ENCODE assay signal across 13 cellular contexts in genomic region chr12:85527192-85527591, GRCh38.
A peak's percentile ranks its signal among the peaks of the same experiment; 100 is the strongest.
DNase-seq lines count a peak whose midpoint lies in the region; ATAC-seq lines count a peak whose summit lies in the region.
"Had no signal": no experiment of that assay in that cellular context is flagged by ENCODE, and none has a peak within 500 bp of the region (broad histone marks: within the 10 kb centered on the region; RNA-seq: fewer than 3 reads in every experiment).

No MANE protein-coding gene starts in this region.

- H3K9me3 ChIP-seq in KOPT-K1 (ENCODE audit: insufficient read depth, low read length, poor library complexity, severe bottlenecking) (peaks cover 3% of the 10 kb centered on the region), Karpas-422 (ENCODE audit: low read length) (peaks cover 7% of the 10 kb centered on the region; the same call in 1 of the 2 replicates)
- H3K9me3 ChIP-seq: heart right ventricle, tibial artery had no signal

- no peaks in the 10 kb centered on the region for H3K27me3 ChIP-seq in Karpas-422 (ENCODE audit: low read length)
- H3K27me3 ChIP-seq: heart right ventricle, tibial artery had no signal

- peak; percentile 53 for ATAC-seq in GM18508 (IDR thresholded peaks at IDR 0.05; ENCODE audit: insufficient read depth, unreplicated experiment)
- peak; percentile 78 for ATAC-seq in GM21367 (IDR thresholded peaks at IDR 0.05; ENCODE audit: unreplicated experiment)
- ATAC-seq in HG02973 (IDR thresholded peaks at IDR 0.05; ENCODE audit: unreplicated experiment) = peak; percentile 75
- ATAC-seq: effector memory CD8-positive, alpha-beta T cell; heart right ventricle had no signal

- no peaks in the 10 kb centered on the region for H3K9me2 ChIP-seq in Karpas-422 (replicated peaks; ENCODE audit: insufficient read depth, low read length)

- no peak for DNase-seq in NCI-H524 treated with DMSO at 0.1 percent for 48 hours (lab: John Stamatoyannopoulos, UW)
- no peak for DNase-seq in C1 segment of cervical spinal cord (lab: John Stamatoyannopoulos, UW)
- no peak for DNase-seq in Karpas-422
- DNase-seq in DMS53 treated with DMSO at 0.1 percent for 48 hours (lab: John Stamatoyannopoulos, UW; ENCODE audit: unreplicated experiment) = no peak
- DNase-seq: amygdala; CD4-positive, alpha-beta T cell; effector memory CD8-positive, alpha-beta T cell; heart right ventricle; tibial artery had no signal

- H4K20me1 ChIP-seq in Karpas-422 (ENCODE audit: insufficient read depth, low read depth, low read length) = no peaks in the 10 kb centered on the region

- no peaks in the 10 kb centered on the region for H3K36me3 ChIP-seq in KOPT-K1 (ENCODE audit: insufficient read depth, low read length)
- H3K36me3 ChIP-seq in Karpas-422 (ENCODE audit: insufficient read depth, low read length) = no peaks in the 10 kb centered on the region
- H3K36me3 ChIP-seq: heart right ventricle, tibial artery had no signal

- no peak overlapping the region for H2AFZ ChIP-seq in Karpas-422 (ENCODE audit: low read length)

- no peak overlapping the region for H3K4me2 ChIP-seq in Karpas-422 (ENCODE audit: low read depth, low read length, poor library complexity, severe bottlenecking)

- H3K9ac ChIP-seq in Karpas-422 (ENCODE audit: low read length) = no peak overlapping the region

- H3K4me3 ChIP-seq in Karpas-422 (ENCODE audit: low read length) = no peak overlapping the region
- H3K4me3 ChIP-seq: heart right ventricle, tibial artery had no signal

- no peaks in the 10 kb centered on the region for H3K79me2 ChIP-seq in Karpas-422 (ENCODE audit: low read length)

- no peaks in the 10 kb centered on the region for H3K4me1 ChIP-seq in Karpas-422 (ENCODE audit: low read length)
- H3K4me1 ChIP-seq: heart right ventricle, tibial artery had no signal

- H3K27ac ChIP-seq in KOPT-K1 (ENCODE audit: low read depth, low read length, poor library complexity, severe bottlenecking) = peak overlapping the region; percentile 86
- H3K27ac ChIP-seq in Karpas-422 (ENCODE audit: low read length) = no peak overlapping the region
- H3K27ac ChIP-seq: heart right ventricle, tibial artery had no signal
